Comparison of ENCODE assay signal across 21 cellular contexts in the genomic region with DNA sequence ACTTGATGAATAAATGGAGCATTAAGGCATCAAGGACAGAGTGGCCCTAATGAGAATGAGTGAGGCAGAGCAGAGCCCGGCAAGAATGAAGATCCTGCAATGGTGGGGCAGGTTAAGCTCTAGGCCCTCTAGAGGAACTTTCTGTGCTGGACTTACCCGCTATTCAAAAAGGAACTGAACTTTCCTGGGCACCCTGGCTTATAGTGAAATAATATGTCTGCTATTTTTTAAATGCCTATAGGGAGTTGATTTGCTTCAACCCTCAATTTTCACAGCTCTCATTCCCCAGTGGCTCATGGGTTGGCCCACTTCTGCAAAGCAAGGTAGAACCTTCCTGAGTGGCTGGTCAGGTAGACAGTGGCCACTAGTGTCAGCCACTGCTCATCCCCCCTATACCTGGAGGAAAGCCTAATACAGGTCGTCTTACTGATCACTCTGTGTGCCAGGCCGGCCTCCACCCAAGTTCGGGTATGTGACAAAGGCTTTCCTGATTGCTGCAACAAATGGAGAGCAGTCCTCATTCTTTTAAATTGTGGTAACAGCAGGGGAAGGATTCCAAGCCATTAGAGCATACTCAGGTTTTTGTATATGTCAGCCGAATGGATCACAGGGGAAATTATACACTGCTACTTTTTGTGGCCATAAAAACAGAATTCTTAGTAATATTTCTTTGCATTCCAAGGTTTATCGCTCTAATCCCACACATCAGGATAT.
A peak's percentile ranks its signal among the peaks of the same experiment; 100 is the strongest.
DNase-seq lines count a peak whose midpoint lies in the region; TF ChIP-seq lines count a peak whose summit lies in the region.
"Had no signal": no experiment of that assay in that cellular context is flagged by ENCODE, and none has a peak within 500 bp of the region (broad histone marks: within the 10 kb centered on the region; RNA-seq: fewer than 3 reads in every experiment).

No MANE protein-coding gene starts in this region.

- no peak overlapping the region for H3K4me3 ChIP-seq in hepatocyte
- H3K4me3 ChIP-seq: cardiac muscle cell, lung, SJSA1, testis had no signal

- no peaks in the 10 kb centered on the region for H3K36me3 ChIP-seq in hepatocyte (replicated peaks; ENCODE audit: insufficient read depth, low read depth)

- H3K9me3 ChIP-seq in hepatocyte (ENCODE audit: low read depth): no peaks in the 10 kb centered on the region
- H3K9me3 ChIP-seq: SJSA1, testis had no signal

- no peak for TF ChIP-seq CTCF in hepatocyte (IDR thresholded peaks at IDR 0.05; ENCODE audit: poor library complexity)
- TF ChIP-seq CTCF in GM13977 (IDR thresholded peaks at IDR 0.05; ENCODE audit: extremely low read depth, insufficient read depth, missing control alignments): no peak

- no peaks in the 10 kb centered on the region for H3K27me3 ChIP-seq in hepatocyte
- H3K27me3 ChIP-seq: cardiac muscle cell, SJSA1, testis had no signal

- in situ Hi-C loops in GM13977 (cut with MboI; ENCODE audit: low pct_unique_long_range_greater_than_20kb, low sequenced_read_pairs, unreplicated experiment): no loop called here

- no peak overlapping the region for H2AFZ ChIP-seq in hepatocyte

- H4K20me1 ChIP-seq in hepatocyte (ENCODE audit: insufficient read depth, poor library complexity, severe bottlenecking): no peaks in the 10 kb centered on the region

- H3K4me2 ChIP-seq in hepatocyte: peak overlapping the region; percentile 20

- no peaks in the 10 kb centered on the region for H3K9me2 ChIP-seq in hepatocyte (replicated peaks; ENCODE audit: insufficient read depth)

- WGBS in hepatocyte (ENCODE audit: low lambda C conversion rate, missing lambda C conversion rate): 81% methylated on average over 7 of the region's 7 CpGs

- DNase-seq in DMS53 (lab: John Stamatoyannopoulos, UW) (peak; percentile 17), DMS53 treated with DMSO at 0.1 percent for 48 hours (lab: John Stamatoyannopoulos, UW; ENCODE audit: unreplicated experiment) (no peak), astrocyte of the hippocampus (ENCODE audit: low read depth, low spot score) (peak; percentile 69), hepatocyte (ENCODE audit: low spot score) (no peak), GM13977 (ENCODE audit: low spot score) (no peak), NCI-H82 treated with DMSO at 0.1 percent for 48 hours (lab: John Stamatoyannopoulos, UW; ENCODE audit: unreplicated experiment) (no peak), dermis blood vessel endothelial cell (no peak), NCI-H2196 (lab: John Stamatoyannopoulos, UW; ENCODE audit: unreplicated experiment) (no peak)
- DNase-seq: 8988T; activated CD4-positive, alpha-beta T cell treated with anti-CD3 and anti-CD28 coated beads, Interleukin-2, amount 50 U/mL, for 4 hours; activated T-cell treated with anti-CD3 and anti-CD28 coated beads, Interleukin-2, amount 50 U/mL, for 1 hour; CD4-positive, alpha-beta memory T cell; immature natural killer cell; KG1; NCI-H1436; nephron progenitor cell; testis had no signal

- H3K4me1 ChIP-seq in hepatocyte (ENCODE audit: insufficient read depth): peaks cover 28% of the 10 kb centered on the region

- peak overlapping the region; percentile 72 for H3K27ac ChIP-seq in hepatocyte
- H3K27ac ChIP-seq: cardiac muscle cell, HL-60, SJSA1, testis had no signal

- H3K79me2 ChIP-seq in hepatocyte: no peaks in the 10 kb centered on the region

Comparison
In these comparisons a context has a peak if more than half of its experiments do, and no peak if none do; other contexts are left out.
1. DNase-seq: peak in DMS53 (single experiment) and astrocyte of the hippocampus (single experiment); none in DMS53 treated with DMSO at 0.1 percent for 48 hours (single experiment), hepatocyte (single experiment), GM13977 (single experiment), NCI-H82 treated with DMSO at 0.1 percent for 48 hours (single experiment), dermis blood vessel endothelial cell (single experiment) and NCI-H2196 (single experiment).